Comparison of ENCODE assay signal across 1 cellular context in genomic region chr1:36118805-36119204, GRCh38.
A peak's percentile ranks its signal among the peaks of the same experiment; 100 is the strongest.
TF ChIP-seq lines count a peak whose summit lies in the region.

No MANE protein-coding gene starts in this region.

TF ChIP-seq in HepG2, 621 proteins besides CTCF, POLR2A, EP300 and RAD21:
- TF ChIP-seq ZNF629 (CRISPR knock-in tag; conservative IDR thresholded peaks at IDR 0.05) (peak; percentile 75), ZBED4 (CRISPR knock-in tag; IDR thresholded peaks at IDR 0.05; ENCODE audit: borderline replicate concordance) (no peak)
